Comparison of ENCODE assay signal across 8 cellular contexts in the genomic region with DNA sequence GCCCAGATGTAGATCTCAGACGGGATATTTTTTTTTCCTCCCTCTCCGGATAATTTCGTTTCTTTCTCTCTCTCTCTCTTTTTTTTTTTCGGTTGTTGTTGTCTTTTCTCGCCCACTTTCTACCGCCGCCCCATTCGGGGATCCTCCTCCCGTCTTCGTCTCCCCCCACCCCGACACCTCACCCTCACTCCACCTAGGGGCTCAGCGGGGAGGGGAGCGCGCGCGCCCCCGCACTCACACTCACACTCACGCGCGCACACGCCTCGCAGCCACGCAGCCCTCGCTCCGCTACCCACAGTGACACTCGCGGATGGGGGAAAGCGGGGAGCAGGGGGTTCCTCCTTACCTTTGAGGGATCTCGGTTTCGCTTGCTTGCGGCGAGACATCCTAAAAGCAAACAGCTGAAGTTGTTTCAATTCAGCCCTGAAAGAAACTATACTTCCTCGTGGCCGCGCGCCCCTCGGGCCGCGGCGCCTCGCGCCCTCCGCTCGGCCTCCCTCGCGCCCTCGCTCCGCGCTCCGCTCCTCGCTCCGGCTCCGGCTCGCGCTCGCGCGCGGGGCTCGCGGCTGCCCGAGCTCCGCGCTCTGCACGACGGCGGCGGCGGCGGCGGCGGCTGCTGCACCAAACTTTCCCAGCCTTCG. TPM values are rescaled to one million over a fixed set of nuclear protein-coding genes. Genes with fewer than 3 reads are reported as not detected.
DNase-seq lines count a peak whose midpoint lies in the region; ATAC-seq, FAIRE-seq and TF ChIP-seq lines count a peak whose summit lies in the region.

No MANE protein-coding gene starts in this region.

- no peaks in the 10 kb centered on the region for H3K9me2 ChIP-seq in OCI-LY7 (ENCODE audit: insufficient read depth, low read length)

- H3K4me1 ChIP-seq in CD4-positive, alpha-beta memory T cell (ENCODE audit: insufficient read depth, low read length), result peaks cover 18% of the 10 kb centered on the region
- H3K4me1 ChIP-seq in OCI-LY7 (ENCODE audit: insufficient read depth, low read length, poor library complexity, severe bottlenecking), result peaks cover 19% of the 10 kb centered on the region
- H3K4me1 ChIP-seq in kidney (ENCODE audit: control insufficient read depth in 1 of 2, insufficient read depth in 1 of 2, low read depth in 1 of 2, low read length in 2 of 2), result no peaks in the 10 kb centered on the region
- H3K4me1 ChIP-seq in smooth muscle cell (ENCODE audit: low read depth), result peaks cover 27% of the 10 kb centered on the region

- H3K79me2 ChIP-seq in OCI-LY7 (ENCODE audit: insufficient read depth, low read depth, low read length) (no peaks in the 10 kb centered on the region), smooth muscle cell (ENCODE audit: low read depth) (peaks cover 35% of the 10 kb centered on the region)

- H4K20me1 ChIP-seq in OCI-LY7 (ENCODE audit: insufficient read depth, low read length) (no peaks in the 10 kb centered on the region), smooth muscle cell (ENCODE audit: low read depth) (peaks cover 31% of the 10 kb centered on the region)

- ATAC-seq in GM19351 (IDR thresholded peaks at IDR 0.05; ENCODE audit: unreplicated experiment) (peak; percentile 44), HG02973 (IDR thresholded peaks at IDR 0.05; ENCODE audit: unreplicated experiment) (no peak)

- intact Hi-C loops in CD4-positive, alpha-beta memory T cell (cut with micrococcal nuclease), result no loop called here
- intact Hi-C loops in OCI-LY7 (cut with micrococcal nuclease; ENCODE audit: unreplicated experiment) (loop anchor here (5.0 kb wide), 2 partner anchors 228 to 473 kb away; no protein-coding TSS in a partner anchor), kidney (cut with DNase I) (no loop called here)

- peaks cover 0 to 12% (median 5%) of the 10 kb centered on the region in 8 donors for H3K9me3 Mint-ChIP-seq in CD4-positive, alpha-beta memory T cell

- no peak for DNase-seq in CD4-positive, alpha-beta memory T cell
- peak; percentile 7 for DNase-seq in OCI-LY7 (ENCODE audit: low spot score)
- peak; percentile 55 for DNase-seq in cerebellar cortex (ENCODE audit: low spot score)
- peak; percentile 70 for DNase-seq in kidney
- peak; percentile 10 for DNase-seq in smooth muscle cell (lab: John Stamatoyannopoulos, UW; ENCODE audit: unreplicated experiment)
- no peak for DNase-seq in GOT3 (lab: John Stamatoyannopoulos, UW)

- BruUV-seq in OCI-LY7 (replicated peaks; lab: Mats Ljungman, UMichigan), result no TSS peak

- H3K36me3 Mint-ChIP-seq in CD4-positive, alpha-beta memory T cell, result no peaks in the 10 kb centered on the region

- H3K27ac ChIP-seq in CD4-positive, alpha-beta memory T cell (ENCODE audit: low read depth, low read length), result no peak overlapping the region
- H3K27ac ChIP-seq in OCI-LY7 (ENCODE audit: low read depth, low read length, poor library complexity, severe bottlenecking) (no peak overlapping the region), kidney (ENCODE audit: low read depth in 2 of 2, low read length in 2 of 2) (peak overlapping the region; percentile 43 to 69), smooth muscle cell (ENCODE audit: low read depth) (peak overlapping the region; percentile 93)

- H3K27me3 ChIP-seq in CD4-positive, alpha-beta memory T cell (ENCODE audit: insufficient read depth, low read length), result peaks cover 43% of the 10 kb centered on the region
- H3K27me3 ChIP-seq in smooth muscle cell (ENCODE audit: low read depth), result peaks cover 47% of the 10 kb centered on the region

- FAIRE-seq in kidney (lab: Jason Lieb, UNC), result no peak

- H3K27ac Mint-ChIP-seq in CD4-positive, alpha-beta memory T cell, result peak overlapping the region in 2 of 7 donors; percentile 46 to 59

- H3K4me3 ChIP-seq in CD4-positive, alpha-beta memory T cell (ENCODE audit: low read length in 2 of 2), result peak overlapping the region; percentile 15 to 46
- peak overlapping the region; percentile 71 for H3K4me3 ChIP-seq in OCI-LY7 (ENCODE audit: low read depth, low read length, poor library complexity, severe bottlenecking)
- H3K4me3 ChIP-seq in kidney (ENCODE audit: low read length in 2 of 2), result peak overlapping the region; percentile 68 to 76
- peak overlapping the region; percentile 92 for H3K4me3 ChIP-seq in smooth muscle cell

- H3K4me2 ChIP-seq in OCI-LY7 (ENCODE audit: low read length) (peak overlapping the region; percentile 91), smooth muscle cell (peak overlapping the region; percentile 97)

- CTCF ChIA-PET in CD4-positive, alpha-beta memory T cell (lab: Charles Lee; ENCODE audit: partially characterized antibody), result no interaction called here
- CTCF ChIA-PET in OCI-LY7 (lab: Charles Lee; ENCODE audit: unreplicated experiment), result no interaction called here

- no peaks in the 10 kb centered on the region for H3K9me3 ChIP-seq in CD4-positive, alpha-beta memory T cell (ENCODE audit: control insufficient read depth in 1 of 2, low read length in 2 of 2)
- H3K9me3 ChIP-seq in OCI-LY7 (ENCODE audit: low read length), result no peaks in the 10 kb centered on the region
- H3K9me3 ChIP-seq in kidney (ENCODE audit: control insufficient read depth in 1 of 2, low read length in 2 of 2), result no peaks in the 10 kb centered on the region
- H3K9me3 ChIP-seq in smooth muscle cell (replicated peaks; ENCODE audit: low read depth), result no peaks in the 10 kb centered on the region

- H2AFZ ChIP-seq in OCI-LY7 (ENCODE audit: low read length), result no peak overlapping the region; the same call in 1 of the 2 replicates
- peak overlapping the region; percentile 86 for H2AFZ ChIP-seq in smooth muscle cell (ENCODE audit: low read depth)

- WGBS in smooth muscle cell (ENCODE audit: low lambda C conversion rate), result under 1% methylated on average over 60 of the region's 73 CpGs

- TF ChIP-seq CTCF in OCI-LY7 (conservative IDR thresholded peaks at IDR 0.05; ENCODE audit: low read length) (no peak), kidney (IDR thresholded peaks at IDR 0.05; ENCODE audit: borderline replicate concordance, extremely low read depth, insufficient read depth) (no peak), smooth muscle cell (IDR thresholded peaks at IDR 0.05; ENCODE audit: borderline replicate concordance, insufficient read depth, poor library complexity, severe bottlenecking) (no peak)

- POLR2A ChIA-PET in CD4-positive, alpha-beta memory T cell (lab: Charles Lee; ENCODE audit: partially characterized antibody), result no interaction called here
- POLR2A ChIA-PET in OCI-LY7 (lab: Charles Lee), result interaction anchor here (0.6 to 1.9 kb wide), 5 partner anchors 10 to 1856 kb away, joined by 3 to 7 read pairs (median 5); no protein-coding TSS in a partner anchor

- H3K4me1 Mint-ChIP-seq in CD4-positive, alpha-beta memory T cell, result peaks cover 3 to 20% (median 8%) of the 10 kb centered on the region in 4 donors

- H3K27me3 Mint-ChIP-seq in CD4-positive, alpha-beta memory T cell, result peaks cover 34% of the 10 kb centered on the region in 2 donors

- peaks cover 9% of the 10 kb centered on the region for H3F3A ChIP-seq in smooth muscle cell (ENCODE audit: low read depth)

- no peaks in the 10 kb centered on the region for H3K36me3 ChIP-seq in CD4-positive, alpha-beta memory T cell (ENCODE audit: insufficient read depth, low read length)
- no peaks in the 10 kb centered on the region for H3K36me3 ChIP-seq in OCI-LY7 (ENCODE audit: insufficient read depth, low read length)
- no peaks in the 10 kb centered on the region for H3K36me3 ChIP-seq in kidney (ENCODE audit: control insufficient read depth in 1 of 2, insufficient read depth in 2 of 2, low read length in 2 of 2)
- H3K36me3 ChIP-seq in smooth muscle cell (ENCODE audit: low read depth), result no peaks in the 10 kb centered on the region

- H3K4me3 Mint-ChIP-seq in CD4-positive, alpha-beta memory T cell, result peak overlapping the region; percentile 79 to 88 (median 84)

- H3K9ac ChIP-seq in kidney (ENCODE audit: low read length in 2 of 2) (peak overlapping the region; percentile 53 to 69), smooth muscle cell (ENCODE audit: low read depth) (peak overlapping the region; percentile 88)

RNA-seq across cellular contexts. Expression of a gene that starts 1.3 kb away (rescaled TPM):
- not detected for total RNA-seq in CD4-positive, alpha-beta memory T cell
- polyA plus RNA-seq in CD4-positive, alpha-beta memory T cell, result not detected
- total RNA-seq in OCI-LY7 (2014; rRNA removed; shearing (Covaris generic)), result 0.18 and 0.85 TPM in 2 replicates
- 2.8 and 4.0 TPM in 2 replicates for total RNA-seq in OCI-LY7 (2022)
- total RNA-seq in kidney, result 18.0 TPM
- 1.8 TPM for polyA plus RNA-seq in kidney (ENCODE audit: insufficient read depth, low read depth, low replicate concordance)
- total RNA-seq in smooth muscle cell, result 36.4 and 43.8 TPM in 2 replicates
- 19.9 and 21.8 TPM in 2 replicates for polyA plus RNA-seq in smooth muscle cell

Comparison
In these comparisons a context has a peak if more than half of its experiments do, and no peak if none do; other contexts are left out.
1. DNase-seq: peak in OCI-LY7 (single experiment), cerebellar cortex (single experiment), kidney (single experiment) and smooth muscle cell (single experiment); none in CD4-positive, alpha-beta memory T cell (0 of 5) and GOT3 (single experiment).
2. H3K27ac ChIP-seq: peak in kidney (2 of 2) and smooth muscle cell (single experiment); none in CD4-positive, alpha-beta memory T cell (single experiment) and OCI-LY7 (single experiment).
3. H3K4me3 ChIP-seq: peak in every context shown above with its lines; median percentile 92 in smooth muscle cell; 72 in kidney; 71 in OCI-LY7; 30 in CD4-positive, alpha-beta memory T cell.